1 cellular context compared by ENCODE assay signal in the genomic region with DNA sequence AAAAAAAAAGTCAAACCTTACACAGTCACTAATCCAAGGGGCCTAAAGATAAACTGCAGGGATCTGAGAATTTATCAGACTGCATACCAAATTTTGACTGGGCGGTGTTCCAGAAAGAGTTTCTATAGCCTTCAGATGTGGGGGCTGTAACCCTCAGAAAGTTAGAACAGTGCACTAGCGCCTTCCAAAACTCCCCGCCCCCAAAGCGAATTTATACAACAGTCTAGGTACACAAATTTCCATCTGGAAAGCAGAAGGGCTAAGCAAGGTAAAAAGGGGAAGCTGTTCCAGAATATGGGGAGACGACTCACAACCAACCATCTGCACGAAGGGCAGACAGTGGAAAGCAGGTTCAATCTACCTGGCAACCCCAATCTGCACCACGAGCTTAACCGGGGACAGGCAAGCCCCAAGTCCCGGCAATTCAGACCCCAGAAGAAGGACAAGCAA.
TF ChIP-seq lines count a peak whose summit lies in the region.

No MANE protein-coding gene starts in this region.

TF ChIP-seq in GM12878, 131 proteins besides CTCF, POLR2A, EP300 and RAD21:
- 0 out of 4 replicates have a peak, but pooled peaks of 1 of the 2 experiments have one; percentile 17 for TF ChIP-seq BHLHE40 (IDR thresholded peaks at IDR 0.05; ENCODE audit: borderline replicate concordance in 1 of 2, low read depth in 2 of 2, low read length in 1 of 2)
- TF ChIP-seq SREBF2 (IDR thresholded peaks at IDR 0.05; ENCODE audit: low read length): 0 out of 2 replicates have a peak, but pooled peaks have one; percentile 25
- 0 out of 2 replicates have a peak, but pooled peaks have one; percentile 85 for TF ChIP-seq ESRRA (IDR thresholded peaks at IDR 0.05; ENCODE audit: low read length)
- TF ChIP-seq CUX1 (IDR thresholded peaks at IDR 0.05; ENCODE audit: insufficient replicate concordance, low read depth, low read length): no peak
- TF ChIP-seq JUNB (IDR thresholded peaks at IDR 0.05): no peak
- TF ChIP-seq RUNX3 (IDR thresholded peaks at IDR 0.05; ENCODE audit: low read length): 0 out of 2 replicates have a peak, but pooled peaks have one; percentile 12
- TF ChIP-seq ZNF592 (IDR thresholded peaks at IDR 0.05): no peak
- TF ChIP-seq SKIL (IDR thresholded peaks at IDR 0.05; ENCODE audit: low read depth, poor library complexity, severe bottlenecking): peak; percentile 35
- TF ChIP-seq HCFC1 (IDR thresholded peaks at IDR 0.05; ENCODE audit: low read length): no peak
- TF ChIP-seq BMI1 (IDR thresholded peaks at IDR 0.05; ENCODE audit: borderline replicate concordance): no peak
- TF ChIP-seq TAF1 (IDR thresholded peaks at IDR 0.05; ENCODE audit: borderline replicate concordance, low read depth, low read length): 0 out of 2 replicates have a peak, but pooled peaks have one; percentile 18
- TF ChIP-seq SIN3A (IDR thresholded peaks at IDR 0.05; ENCODE audit: low read depth, low read length): 0 out of 2 replicates have a peak, but pooled peaks have one; percentile 45
- TF ChIP-seq CHD2 (IDR thresholded peaks at IDR 0.05; ENCODE audit: borderline replicate concordance, low read depth, low read length): 0 out of 2 replicates have a peak, but pooled peaks have one; percentile 19
